Comparison of ENCODE assay signal across 13 cellular contexts in the genomic region with DNA sequence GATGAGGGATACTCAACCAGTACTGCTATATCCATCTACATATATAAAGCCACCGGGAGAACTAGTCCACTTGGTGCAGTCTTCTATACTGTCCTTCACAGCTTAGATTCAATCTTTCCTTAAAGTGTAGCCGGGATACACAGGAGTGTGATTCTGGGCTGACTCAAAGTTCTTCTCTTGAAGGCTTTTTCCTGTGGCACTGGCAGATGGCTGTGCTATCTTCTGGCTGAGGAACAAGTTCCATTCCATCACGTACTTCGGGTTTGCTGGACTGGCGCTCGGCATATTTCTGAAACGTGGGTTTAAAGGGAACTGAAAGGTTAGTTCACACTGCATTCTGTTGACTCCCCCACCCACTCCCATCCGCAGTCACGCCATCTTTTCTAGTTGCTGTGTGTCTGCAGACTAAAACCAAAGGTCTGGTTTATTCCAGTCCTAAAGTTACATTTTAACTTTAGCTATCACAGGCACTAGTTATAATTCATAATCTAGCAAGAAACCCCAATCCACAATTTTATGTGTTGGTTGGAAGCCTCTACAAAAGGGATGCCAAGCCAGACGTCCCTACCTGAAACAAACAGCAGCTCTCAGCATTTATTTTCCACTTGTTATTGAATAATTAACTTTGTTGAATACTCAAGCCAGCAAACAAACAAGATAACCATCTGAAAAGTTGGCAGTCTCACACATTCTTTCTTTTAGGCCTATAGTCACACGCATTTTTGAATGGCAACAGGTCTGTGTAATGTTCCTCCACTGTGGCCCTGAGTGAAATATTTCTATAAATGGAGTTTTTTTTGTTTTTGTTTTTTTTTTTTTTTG.
"Had no signal": no experiment of that assay in that cellular context is flagged by ENCODE, and none has a peak within 500 bp of the region (broad histone marks: within the 10 kb centered on the region; RNA-seq: fewer than 3 reads in every experiment).

No MANE protein-coding gene starts in this region.

- FAIRE-seq: urothelium cell line had no signal

- H3K27me3 ChIP-seq: left lung, thyroid gland had no signal

- H3K4me3 ChIP-seq: left lung, psoas muscle, thyroid gland had no signal

- H3K27ac ChIP-seq: left lung, psoas muscle, thyroid gland had no signal

- ATAC-seq: left lung; psoas muscle; stimulated activated memory B cell treated with anti-CD40 and anti-IgM and Interleukin-4, amounts not matched to agents 10 μg/mL and 1 μg/mL and 100 μg/mL, for 72 hours had no signal

- H3K9me3 ChIP-seq: left lung, psoas muscle, thyroid gland had no signal

- DNase-seq: activated CD4-positive, CD25-positive, alpha-beta regulatory T cell treated with anti-CD3 and anti-CD28 coated beads, Interleukin-2, amount 50 U/mL, for 72 hours; activated naive CD8-positive, alpha-beta T cell treated with anti-CD3 and anti-CD28 coated beads for 36 hours; amygdala; effector memory CD4-positive, alpha-beta T cell; foreskin melanocyte; left lung; psoas muscle; stimulated activated CD4-positive, alpha-beta T cell treated with anti-CD3 and anti-CD28 coated beads, Interleukin-12 subunit alpha, Interleukin-12 subunit beta, amount 100 ng/mL, for 4 hours; stimulated activated CD4-positive, alpha-beta T cell treated with anti-CD3 and anti-CD28 coated beads, Interleukin-2, amount 100 ng/mL, for 24 hours; SW 1271; thyroid gland had no signal

- H3K4me1 ChIP-seq: left lung, psoas muscle, thyroid gland had no signal
